In the genomic region with DNA sequence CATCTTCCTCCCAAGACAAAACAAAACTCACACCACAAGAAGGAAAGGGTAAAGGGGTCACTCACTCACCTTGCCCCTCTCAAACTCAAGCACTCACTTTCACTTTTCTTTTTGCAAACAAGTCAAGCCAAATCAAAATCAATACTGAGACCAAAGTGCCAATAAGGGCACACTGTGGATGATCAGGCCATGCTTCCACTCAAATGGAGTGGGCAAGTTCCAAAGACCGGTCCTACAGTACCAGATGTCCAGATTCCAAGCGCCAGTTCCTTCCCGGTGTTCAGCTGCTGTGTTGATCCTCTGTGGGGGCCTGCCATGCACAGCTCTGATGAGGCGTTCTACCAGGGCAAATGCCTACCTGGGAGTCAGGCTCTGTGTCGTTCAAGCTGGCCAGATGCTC, we compare ENCODE assay signal across 19 cellular contexts.
DNase-seq lines count a peak whose midpoint lies in the region; ATAC-seq and TF ChIP-seq lines count a peak whose summit lies in the region.
"Had no signal": no experiment of that assay in that cellular context is flagged by ENCODE, and none has a peak within 500 bp of the region (broad histone marks: within the 10 kb centered on the region; RNA-seq: fewer than 3 reads in every experiment).

No MANE protein-coding gene starts in this region.

- no peaks in the 10 kb centered on the region for H3K4me1 ChIP-seq in DND-41 (ENCODE audit: insufficient read depth, low read length)
- H3K4me1 ChIP-seq: A549; BE2C; BLaER1 treated with 17β-estradiol and CSF1 and Interleukin-3, amounts not matched to agents 10 nM and 100 nM had no signal

- H3K27me3 ChIP-seq in DND-41 (ENCODE audit: insufficient read depth, low read length, poor library complexity), result no peaks in the 10 kb centered on the region
- H3K27me3 ChIP-seq: BE2C; BLaER1 treated with 17β-estradiol and CSF1 and Interleukin-3, amounts not matched to agents 10 nM and 100 nM had no signal

- no peak for TF ChIP-seq CTCF in DND-41 (IDR thresholded peaks at IDR 0.05; ENCODE audit: borderline replicate concordance, extremely low read depth, low read length, poor library complexity, severe bottlenecking)

- DNase-seq in DND-41, result no peak
- DNase-seq in NCI-H524 treated with DMSO at 0.1 percent for 48 hours (lab: John Stamatoyannopoulos, UW), result peak; percentile 48
- no peak for DNase-seq in left lobe of liver (ENCODE audit: low spot score)
- no peak for DNase-seq in GM19238 (ENCODE audit: insufficient read length, low spot score)
- DNase-seq: 8988T; ACHN; AML-193; BE2C; CD4-positive, alpha-beta T cell; CD8-positive, alpha-beta memory T cell; DMS 273 treated with DMSO at 0.1 percent for 48 hours; DMS79; GF-D8; GM23248; H7 had no signal

- H3K36me3 ChIP-seq in DND-41 (ENCODE audit: insufficient read depth, low read length), result no peaks in the 10 kb centered on the region
- H3K36me3 ChIP-seq: BE2C; BLaER1 treated with 17β-estradiol and CSF1 and Interleukin-3, amounts not matched to agents 10 nM and 100 nM had no signal

- ATAC-seq in DND-41 (ENCODE audit: insufficient read depth, low read depth) (no peak), left lobe of liver (peak; percentile 64), HG03457 (IDR thresholded peaks at IDR 0.05; ENCODE audit: unreplicated experiment) (no peak), GM18868 (IDR thresholded peaks at IDR 0.05; ENCODE audit: unreplicated experiment) (no peak)
- ATAC-seq: A549 had no signal

- no peak overlapping the region for H3K9ac ChIP-seq in DND-41 (ENCODE audit: low read depth, low read length)
- H3K9ac ChIP-seq: BLaER1 treated with 17β-estradiol and CSF1 and Interleukin-3, amounts not matched to agents 10 nM and 100 nM; GM23248 had no signal

- H4K20me1 ChIP-seq in DND-41 (ENCODE audit: insufficient read depth, low read length), result no peaks in the 10 kb centered on the region
- H4K20me1 ChIP-seq: BLaER1 treated with 17β-estradiol and CSF1 and Interleukin-3, amounts not matched to agents 10 nM and 100 nM had no signal

- H2AFZ ChIP-seq in DND-41 (ENCODE audit: low read depth, low read length), result peak overlapping the region; percentile 9; the same call in 1 of the 2 replicates
- H2AFZ ChIP-seq: GM23248 had no signal

- H3K4me2 ChIP-seq in DND-41 (ENCODE audit: insufficient read depth, low read length), result no peak overlapping the region
- H3K4me2 ChIP-seq: A549; BLaER1 treated with 17β-estradiol and CSF1 and Interleukin-3, amounts not matched to agents 10 nM and 100 nM had no signal

- H3K79me2 ChIP-seq in DND-41 (ENCODE audit: insufficient read depth, low read length), result no peaks in the 10 kb centered on the region

- H3K9me3 ChIP-seq in DND-41 (ENCODE audit: insufficient read depth, low read length, severe bottlenecking), result no peaks in the 10 kb centered on the region
- H3K9me3 ChIP-seq: A549, BE2C had no signal

- no peak overlapping the region for H3K27ac ChIP-seq in DND-41 (ENCODE audit: low read length)
- H3K27ac ChIP-seq: A549; BLaER1 treated with 17β-estradiol and CSF1 and Interleukin-3, amounts not matched to agents 10 nM and 100 nM; GM23248 had no signal

- H3K4me3 ChIP-seq in DND-41 (ENCODE audit: low read depth in 1 of 2, low read length in 2 of 2), result no peak overlapping the region
- H3K4me3 ChIP-seq: A549; BLaER1 treated with 17β-estradiol and CSF1 and Interleukin-3, amounts not matched to agents 10 nM and 100 nM; GM23248 had no signal
